Comparison of ENCODE assay signal across 8 cellular contexts in genomic region chr2:130755234-130756040, GRCh38. TPM values are rescaled to one million over a fixed set of nuclear protein-coding genes. Genes with fewer than 3 reads are reported as not detected.
DNase-seq lines count a peak whose midpoint lies in the region; ATAC-seq and TF ChIP-seq lines count a peak whose summit lies in the region.

AMER3 (plus strand) TSS chr2:130755540; CDS start chr2:130762073, 6,533 bp downstream.

- no peaks in the 10 kb centered on the region for H3K9me3 ChIP-seq in MG63

- POLR2A ChIA-PET in MCF 10A (lab: Yijun Ruan, JAX): no interaction called here

- H3K36me3 ChIP-seq in MG63: no peaks in the 10 kb centered on the region

- CTCF ChIA-PET in MCF 10A (lab: Yijun Ruan, JAX): no interaction called here

- intact Hi-C loops in MCF 10A (cut with micrococcal nuclease): no loop called here

- ATAC-seq in naive B cell (ENCODE audit: low read depth in 2 of 2): no peak

- H3K9me3 Mint-ChIP-seq in MCF 10A (ENCODE audit: unreplicated experiment) (no peaks in the 10 kb centered on the region), naive B cell (peaks cover 0 to 6% (median 0%) of the 10 kb centered on the region in 7 donors)

- H3K27me3 ChIP-seq in MG63: peaks cover 10% of the 10 kb centered on the region

- H3K36me3 Mint-ChIP-seq in MCF 10A (ENCODE audit: insufficient read depth, unreplicated experiment): no peaks in the 10 kb centered on the region
- no peaks in the 10 kb centered on the region for H3K36me3 Mint-ChIP-seq in naive B cell

- no TSS peak for BruUV-seq in MCF 10A (replicated peaks; lab: Mats Ljungman, UMichigan)

- peaks cover 67% of the 10 kb centered on the region for H3K27me3 Mint-ChIP-seq in MCF 10A (ENCODE audit: insufficient read depth, unreplicated experiment)
- peaks cover 42 to 55% (median 53%) of the 10 kb centered on the region in 3 donors for H3K27me3 Mint-ChIP-seq in naive B cell

- H3K4me1 Mint-ChIP-seq in MCF 10A (ENCODE audit: insufficient read depth, unreplicated experiment) (no peaks in the 10 kb centered on the region), naive B cell (peaks cover 8 to 16% (median 10%) of the 10 kb centered on the region in 3 donors)

- H3K27ac Mint-ChIP-seq in MCF 10A (ENCODE audit: low read depth, unreplicated experiment) (no peak within 1 kb of the TSS), naive B cell (no peak within 1 kb of the TSS)

- no peak for TF ChIP-seq CTCF in MCF 10A (IDR thresholded peaks at IDR 0.05; ENCODE audit: unreplicated experiment)

- DNase-seq in COLO668 (lab: John Stamatoyannopoulos, UW; ENCODE audit: unreplicated experiment) (peak; percentile 81), HuH-7 (ENCODE audit: low spot score) (peak; percentile 34), MCF 10A (ENCODE audit: unreplicated experiment) (no peak), naive B cell (no peak), H4 (ENCODE audit: low spot score) (no peak), germinal center (ENCODE audit: low spot score) (no peak), MG63 (no peak)
- no peak for DNase-seq in activated CD4-positive, alpha-beta T cell treated with anti-CD3 and anti-CD28 coated beads for 48 hours

- H3K4me3 Mint-ChIP-seq in MCF 10A (ENCODE audit: unreplicated experiment): peak within 1 kb of the TSS; percentile 22
- H3K4me3 Mint-ChIP-seq in naive B cell: peak within 1 kb of the TSS in 6 of 8 donors; percentile 27 to 80 (median 34)

- H3K4me3 ChIP-seq in MG63: no peak within 1 kb of the TSS

RNA-seq across cellular contexts. Expression of gene AMER3, which starts in this region (rescaled TPM):
- not detected in 2 replicates for total RNA-seq in MCF 10A (2022)
- not detected for polyA plus RNA-seq in naive B cell (ENCODE audit: low read depth in 6 of 6)
- not detected in 2 replicates for total RNA-seq in H4 (2014; rRNA removed; shearing (Covaris generic))
- not detected in 2 replicates for total RNA-seq in MG63 (2014; rRNA removed; shearing (Covaris generic); ENCODE audit: low replicate concordance)

Comparison
In these comparisons a context has a peak if more than half of its experiments do, and no peak if none do; other contexts are left out.
1. DNase-seq: peak in COLO668 (single experiment) and HuH-7 (single experiment); none in MCF 10A (single experiment), naive B cell (single experiment), activated CD4-positive, alpha-beta T cell treated with anti-CD3 and anti-CD28 coated beads for 48 hours (single experiment), H4 (single experiment), germinal center (single experiment) and MG63 (single experiment).